Comparison of ENCODE assay signal across 1 cellular context in the genomic region with DNA sequence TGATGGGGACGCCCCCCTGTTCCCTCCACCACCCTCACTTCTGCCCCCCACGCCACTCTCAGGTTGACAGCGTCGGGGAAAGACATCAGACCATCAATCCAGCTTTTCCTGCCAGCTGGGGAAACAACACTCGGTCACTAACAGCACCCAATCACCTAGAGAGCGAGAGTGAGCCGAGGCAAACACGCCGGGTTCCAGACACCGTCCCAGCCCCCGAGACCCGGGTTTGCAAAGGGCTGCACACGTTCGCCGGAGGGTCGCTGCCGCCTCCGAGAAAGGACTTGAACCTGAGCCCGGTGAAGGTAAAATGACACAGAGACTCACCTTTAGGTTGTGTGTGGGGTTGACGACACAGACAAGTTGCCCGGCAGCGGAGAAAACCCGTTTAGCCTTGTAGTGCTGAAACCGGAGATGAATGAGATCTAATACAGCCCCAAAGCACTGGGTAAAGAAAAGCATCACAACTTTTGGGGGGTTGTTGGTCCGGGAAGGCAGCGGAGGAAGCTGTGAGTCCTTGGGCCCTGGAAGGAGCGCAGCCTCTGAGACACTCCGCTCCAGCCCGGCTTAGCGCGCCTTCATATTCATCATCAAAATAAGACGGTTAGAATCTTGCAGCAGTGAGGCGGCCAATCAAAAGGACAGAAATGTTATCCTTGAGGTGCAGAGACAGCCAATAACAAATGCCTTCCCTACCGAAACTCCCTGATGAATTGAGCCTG.
TF ChIP-seq lines count a peak whose summit lies in the region.

A gene with protein sequence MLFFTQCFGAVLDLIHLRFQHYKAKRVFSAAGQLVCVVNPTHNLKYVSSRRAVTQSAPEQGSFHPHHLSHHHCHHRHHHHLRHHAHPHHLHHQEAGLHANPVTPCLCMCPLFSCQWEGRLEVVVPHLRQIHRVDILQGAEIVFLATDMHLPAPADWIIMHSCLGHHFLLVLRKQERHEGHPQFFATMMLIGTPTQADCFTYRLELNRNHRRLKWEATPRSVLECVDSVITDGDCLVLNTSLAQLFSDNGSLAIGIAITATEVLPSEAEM (minus strand): TSS at position 583 of the 719 bp plus-strand sequence. CDS start 124 bp downstream, at position 459.

TF ChIP-seq in GM12878, 131 proteins besides CTCF, POLR2A, EP300 and RAD21 (continued from another document):
- TF ChIP-seq, protein P1, sequence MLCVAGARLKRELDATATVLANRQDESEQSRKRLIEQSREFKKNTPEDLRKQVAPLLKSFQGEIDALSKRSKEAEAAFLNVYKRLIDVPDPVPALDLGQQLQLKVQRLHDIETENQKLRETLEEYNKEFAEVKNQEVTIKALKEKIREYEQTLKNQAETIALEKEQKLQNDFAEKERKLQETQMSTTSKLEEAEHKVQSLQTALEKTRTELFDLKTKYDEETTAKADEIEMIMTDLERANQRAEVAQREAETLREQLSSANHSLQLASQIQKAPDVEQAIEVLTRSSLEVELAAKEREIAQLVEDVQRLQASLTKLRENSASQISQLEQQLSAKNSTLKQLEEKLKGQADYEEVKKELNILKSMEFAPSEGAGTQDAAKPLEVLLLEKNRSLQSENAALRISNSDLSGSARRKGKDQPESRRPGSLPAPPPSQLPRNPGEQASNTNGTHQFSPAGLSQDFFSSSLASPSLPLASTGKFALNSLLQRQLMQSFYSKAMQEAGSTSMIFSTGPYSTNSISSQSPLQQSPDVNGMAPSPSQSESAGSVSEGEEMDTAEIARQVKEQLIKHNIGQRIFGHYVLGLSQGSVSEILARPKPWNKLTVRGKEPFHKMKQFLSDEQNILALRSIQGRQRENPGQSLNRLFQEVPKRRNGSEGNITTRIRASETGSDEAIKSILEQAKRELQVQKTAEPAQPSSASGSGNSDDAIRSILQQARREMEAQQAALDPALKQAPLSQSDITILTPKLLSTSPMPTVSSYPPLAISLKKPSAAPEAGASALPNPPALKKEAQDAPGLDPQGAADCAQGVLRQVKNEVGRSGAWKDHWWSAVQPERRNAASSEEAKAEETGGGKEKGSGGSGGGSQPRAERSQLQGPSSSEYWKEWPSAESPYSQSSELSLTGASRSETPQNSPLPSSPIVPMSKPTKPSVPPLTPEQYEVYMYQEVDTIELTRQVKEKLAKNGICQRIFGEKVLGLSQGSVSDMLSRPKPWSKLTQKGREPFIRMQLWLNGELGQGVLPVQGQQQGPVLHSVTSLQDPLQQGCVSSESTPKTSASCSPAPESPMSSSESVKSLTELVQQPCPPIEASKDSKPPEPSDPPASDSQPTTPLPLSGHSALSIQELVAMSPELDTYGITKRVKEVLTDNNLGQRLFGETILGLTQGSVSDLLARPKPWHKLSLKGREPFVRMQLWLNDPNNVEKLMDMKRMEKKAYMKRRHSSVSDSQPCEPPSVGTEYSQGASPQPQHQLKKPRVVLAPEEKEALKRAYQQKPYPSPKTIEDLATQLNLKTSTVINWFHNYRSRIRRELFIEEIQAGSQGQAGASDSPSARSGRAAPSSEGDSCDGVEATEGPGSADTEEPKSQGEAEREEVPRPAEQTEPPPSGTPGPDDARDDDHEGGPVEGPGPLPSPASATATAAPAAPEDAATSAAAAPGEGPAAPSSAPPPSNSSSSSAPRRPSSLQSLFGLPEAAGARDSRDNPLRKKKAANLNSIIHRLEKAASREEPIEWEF (IDR thresholded peaks at IDR 0.05; ENCODE audit: insufficient replicate concordance, low read depth, low read length): no peak
- no peak for TF ChIP-seq BMI1 (IDR thresholded peaks at IDR 0.05; ENCODE audit: borderline replicate concordance)
- no peak for TF ChIP-seq CBX3 (IDR thresholded peaks at IDR 0.05; ENCODE audit: borderline replicate concordance, low read depth)
- TF ChIP-seq ZZZ3 (IDR thresholded peaks at IDR 0.05; ENCODE audit: control insufficient read depth, insufficient read length, low read depth): no peak
- TF ChIP-seq ASH2L (IDR thresholded peaks at IDR 0.05; ENCODE audit: borderline replicate concordance, low read depth): no peak
- no peak for TF ChIP-seq WRNIP1 (IDR thresholded peaks at IDR 0.05; ENCODE audit: borderline replicate concordance, low read depth, low read length)
- TF ChIP-seq FOXK2 (IDR thresholded peaks at IDR 0.05): no peak
- TF ChIP-seq, protein P2, sequence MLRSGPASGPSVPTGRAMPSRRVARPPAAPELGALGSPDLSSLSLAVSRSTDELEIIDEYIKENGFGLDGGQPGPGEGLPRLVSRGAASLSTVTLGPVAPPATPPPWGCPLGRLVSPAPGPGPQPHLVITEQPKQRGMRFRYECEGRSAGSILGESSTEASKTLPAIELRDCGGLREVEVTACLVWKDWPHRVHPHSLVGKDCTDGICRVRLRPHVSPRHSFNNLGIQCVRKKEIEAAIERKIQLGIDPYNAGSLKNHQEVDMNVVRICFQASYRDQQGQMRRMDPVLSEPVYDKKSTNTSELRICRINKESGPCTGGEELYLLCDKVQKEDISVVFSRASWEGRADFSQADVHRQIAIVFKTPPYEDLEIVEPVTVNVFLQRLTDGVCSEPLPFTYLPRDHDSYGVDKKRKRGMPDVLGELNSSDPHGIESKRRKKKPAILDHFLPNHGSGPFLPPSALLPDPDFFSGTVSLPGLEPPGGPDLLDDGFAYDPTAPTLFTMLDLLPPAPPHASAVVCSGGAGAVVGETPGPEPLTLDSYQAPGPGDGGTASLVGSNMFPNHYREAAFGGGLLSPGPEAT (IDR thresholded peaks at IDR 0.05; ENCODE audit: low read depth): no peak
